Comparison of ENCODE assay signal across 2 cellular contexts in the genomic region with DNA sequence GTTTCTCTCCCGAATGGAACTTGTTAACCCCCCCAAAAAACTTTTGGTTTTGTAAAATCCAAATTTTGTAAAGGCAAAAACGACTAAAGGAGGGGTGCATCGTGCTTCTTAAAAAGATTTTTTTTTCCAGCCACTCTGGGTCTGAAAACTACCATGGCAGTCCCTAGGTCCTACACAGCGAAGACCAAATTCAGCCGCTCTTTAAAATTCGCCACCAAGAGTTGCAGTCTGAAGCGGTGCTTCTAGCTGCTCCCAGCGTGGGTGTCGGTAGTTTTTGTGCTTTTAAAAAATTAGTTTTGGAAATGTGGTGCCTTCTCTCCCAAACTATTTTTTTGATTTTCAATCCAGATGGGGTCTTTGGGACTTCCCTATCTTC.
TF ChIP-seq lines count a peak whose summit lies in the region.

No MANE protein-coding gene starts in this region.

TF ChIP-seq in H1, 55 proteins besides CTCF, POLR2A, EP300 and RAD21:
- no peak for TF ChIP-seq JUND (IDR thresholded peaks at IDR 0.05; ENCODE audit: low read length)
- no peak for TF ChIP-seq POU5F1 (IDR thresholded peaks at IDR 0.05; ENCODE audit: low read depth, low read length)
- TF ChIP-seq RBBP5 (IDR thresholded peaks at IDR 0.05; ENCODE audit: borderline replicate concordance, low read depth, low read length) = no peak
- TF ChIP-seq TCF12 (IDR thresholded peaks at IDR 0.05; ENCODE audit: low read depth, low read length) = no peak
- TF ChIP-seq CHD1 (IDR thresholded peaks at IDR 0.05; ENCODE audit: low read depth, low read length) = no peak
- TF ChIP-seq RNF2 (IDR thresholded peaks at IDR 0.05; ENCODE audit: borderline replicate concordance, low read depth, low read length, missing control alignments, poor library complexity, severe bottlenecking) = no peak
- no peak for TF ChIP-seq SRF (IDR thresholded peaks at IDR 0.05; ENCODE audit: low read depth, low read length)
- TF ChIP-seq TEAD4 (IDR thresholded peaks at IDR 0.05; ENCODE audit: low read depth, low read length) = no peak
- TF ChIP-seq E2F6 (IDR thresholded peaks at IDR 0.05) = no peak
- TF ChIP-seq KDM1A (IDR thresholded peaks at IDR 0.05; ENCODE audit: borderline replicate concordance, low read length) = no peak
- TF ChIP-seq SP1 (IDR thresholded peaks at IDR 0.05; ENCODE audit: low read depth, low read length) = no peak
- no peak for TF ChIP-seq HDAC6 (IDR thresholded peaks at IDR 0.05; ENCODE audit: low read depth, low read length)
- TF ChIP-seq CTBP2 (IDR thresholded peaks at IDR 0.05; ENCODE audit: borderline replicate concordance, insufficient read depth, insufficient read length, low read length) = no peak
- TF ChIP-seq MAFK (IDR thresholded peaks at IDR 0.05; ENCODE audit: low read depth, low read length) = no peak
- TF ChIP-seq MAX (IDR thresholded peaks at IDR 0.05) = no peak
- no peak for TF ChIP-seq JUN (IDR thresholded peaks at IDR 0.05; ENCODE audit: low read depth, low read length)
- TF ChIP-seq RXRA (IDR thresholded peaks at IDR 0.05; ENCODE audit: insufficient read depth, low read depth, low read length) = no peak
- no peak for TF ChIP-seq NANOG (IDR thresholded peaks at IDR 0.05; ENCODE audit: insufficient read depth, low read depth, low read length, poor library complexity, severe bottlenecking)

TF ChIP-seq in HepG2, 621 proteins besides CTCF, POLR2A, EP300 and RAD21:
- no peak for TF ChIP-seq TP53 (CRISPR knock-in tag; conservative IDR thresholded peaks at IDR 0.05)
- TF ChIP-seq, protein P1, sequence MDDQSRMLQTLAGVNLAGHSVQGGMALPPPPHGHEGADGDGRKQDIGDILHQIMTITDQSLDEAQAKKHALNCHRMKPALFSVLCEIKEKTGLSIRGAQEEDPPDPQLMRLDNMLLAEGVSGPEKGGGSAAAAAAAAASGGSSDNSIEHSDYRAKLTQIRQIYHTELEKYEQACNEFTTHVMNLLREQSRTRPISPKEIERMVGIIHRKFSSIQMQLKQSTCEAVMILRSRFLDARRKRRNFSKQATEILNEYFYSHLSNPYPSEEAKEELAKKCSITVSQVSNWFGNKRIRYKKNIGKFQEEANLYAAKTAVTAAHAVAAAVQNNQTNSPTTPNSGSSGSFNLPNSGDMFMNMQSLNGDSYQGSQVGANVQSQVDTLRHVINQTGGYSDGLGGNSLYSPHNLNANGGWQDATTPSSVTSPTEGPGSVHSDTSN (CRISPR knock-in tag; IDR thresholded peaks at IDR 0.05; ENCODE audit: borderline replicate concordance) = no peak
- TF ChIP-seq, protein P2, sequence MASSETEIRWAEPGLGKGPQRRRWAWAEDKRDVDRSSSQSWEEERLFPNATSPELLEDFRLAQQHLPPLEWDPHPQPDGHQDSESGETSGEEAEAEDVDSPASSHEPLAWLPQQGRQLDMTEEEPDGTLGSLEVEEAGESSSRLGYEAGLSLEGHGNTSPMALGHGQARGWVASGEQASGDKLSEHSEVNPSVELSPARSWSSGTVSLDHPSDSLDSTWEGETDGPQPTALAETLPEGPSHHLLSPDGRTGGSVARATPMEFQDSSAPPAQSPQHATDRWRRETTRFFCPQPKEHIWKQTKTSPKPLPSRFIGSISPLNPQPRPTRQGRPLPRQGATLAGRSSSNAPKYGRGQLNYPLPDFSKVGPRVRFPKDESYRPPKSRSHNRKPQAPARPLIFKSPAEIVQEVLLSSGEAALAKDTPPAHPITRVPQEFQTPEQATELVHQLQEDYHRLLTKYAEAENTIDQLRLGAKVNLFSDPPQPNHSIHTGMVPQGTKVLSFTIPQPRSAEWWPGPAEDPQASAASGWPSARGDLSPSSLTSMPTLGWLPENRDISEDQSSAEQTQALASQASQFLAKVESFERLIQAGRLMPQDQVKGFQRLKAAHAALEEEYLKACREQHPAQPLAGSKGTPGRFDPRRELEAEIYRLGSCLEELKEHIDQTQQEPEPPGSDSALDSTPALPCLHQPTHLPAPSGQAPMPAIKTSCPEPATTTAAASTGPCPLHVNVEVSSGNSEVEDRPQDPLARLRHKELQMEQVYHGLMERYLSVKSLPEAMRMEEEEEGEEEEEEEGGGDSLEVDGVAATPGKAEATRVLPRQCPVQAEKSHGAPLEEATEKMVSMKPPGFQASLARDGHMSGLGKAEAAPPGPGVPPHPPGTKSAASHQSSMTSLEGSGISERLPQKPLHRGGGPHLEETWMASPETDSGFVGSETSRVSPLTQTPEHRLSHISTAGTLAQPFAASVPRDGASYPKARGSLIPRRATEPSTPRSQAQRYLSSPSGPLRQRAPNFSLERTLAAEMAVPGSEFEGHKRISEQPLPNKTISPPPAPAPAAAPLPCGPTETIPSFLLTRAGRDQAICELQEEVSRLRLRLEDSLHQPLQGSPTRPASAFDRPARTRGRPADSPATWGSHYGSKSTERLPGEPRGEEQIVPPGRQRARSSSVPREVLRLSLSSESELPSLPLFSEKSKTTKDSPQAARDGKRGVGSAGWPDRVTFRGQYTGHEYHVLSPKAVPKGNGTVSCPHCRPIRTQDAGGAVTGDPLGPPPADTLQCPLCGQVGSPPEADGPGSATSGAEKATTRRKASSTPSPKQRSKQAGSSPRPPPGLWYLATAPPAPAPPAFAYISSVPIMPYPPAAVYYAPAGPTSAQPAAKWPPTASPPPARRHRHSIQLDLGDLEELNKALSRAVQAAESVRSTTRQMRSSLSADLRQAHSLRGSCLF (CRISPR knock-in tag; IDR thresholded peaks at IDR 0.05; ENCODE audit: borderline replicate concordance) = no peak
- TF ChIP-seq, protein P3, sequence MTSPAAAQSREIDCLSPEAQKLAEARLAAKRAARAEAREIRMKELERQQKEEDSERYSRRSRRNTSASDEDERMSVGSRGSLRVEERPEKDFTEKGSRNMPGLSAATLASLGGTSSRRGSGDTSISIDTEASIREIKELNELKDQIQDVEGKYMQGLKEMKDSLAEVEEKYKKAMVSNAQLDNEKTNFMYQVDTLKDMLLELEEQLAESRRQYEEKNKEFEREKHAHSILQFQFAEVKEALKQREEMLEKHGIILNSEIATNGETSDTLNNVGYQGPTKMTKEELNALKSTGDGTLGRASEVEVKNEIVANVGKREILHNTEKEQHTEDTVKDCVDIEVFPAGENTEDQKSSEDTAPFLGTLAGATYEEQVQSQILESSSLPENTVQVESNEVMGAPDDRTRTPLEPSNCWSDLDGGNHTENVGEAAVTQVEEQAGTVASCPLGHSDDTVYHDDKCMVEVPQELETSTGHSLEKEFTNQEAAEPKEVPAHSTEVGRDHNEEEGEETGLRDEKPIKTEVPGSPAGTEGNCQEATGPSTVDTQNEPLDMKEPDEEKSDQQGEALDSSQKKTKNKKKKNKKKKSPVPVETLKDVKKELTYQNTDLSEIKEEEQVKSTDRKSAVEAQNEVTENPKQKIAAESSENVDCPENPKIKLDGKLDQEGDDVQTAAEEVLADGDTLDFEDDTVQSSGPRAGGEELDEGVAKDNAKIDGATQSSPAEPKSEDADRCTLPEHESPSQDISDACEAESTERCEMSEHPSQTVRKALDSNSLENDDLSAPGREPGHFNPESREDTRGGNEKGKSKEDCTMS (CRISPR knock-in tag; conservative IDR thresholded peaks at IDR 0.05) = no peak
- TF ChIP-seq HCFC1 (IDR thresholded peaks at IDR 0.05; ENCODE audit: low read depth, low read length) = no peak
- TF ChIP-seq, protein P4, sequence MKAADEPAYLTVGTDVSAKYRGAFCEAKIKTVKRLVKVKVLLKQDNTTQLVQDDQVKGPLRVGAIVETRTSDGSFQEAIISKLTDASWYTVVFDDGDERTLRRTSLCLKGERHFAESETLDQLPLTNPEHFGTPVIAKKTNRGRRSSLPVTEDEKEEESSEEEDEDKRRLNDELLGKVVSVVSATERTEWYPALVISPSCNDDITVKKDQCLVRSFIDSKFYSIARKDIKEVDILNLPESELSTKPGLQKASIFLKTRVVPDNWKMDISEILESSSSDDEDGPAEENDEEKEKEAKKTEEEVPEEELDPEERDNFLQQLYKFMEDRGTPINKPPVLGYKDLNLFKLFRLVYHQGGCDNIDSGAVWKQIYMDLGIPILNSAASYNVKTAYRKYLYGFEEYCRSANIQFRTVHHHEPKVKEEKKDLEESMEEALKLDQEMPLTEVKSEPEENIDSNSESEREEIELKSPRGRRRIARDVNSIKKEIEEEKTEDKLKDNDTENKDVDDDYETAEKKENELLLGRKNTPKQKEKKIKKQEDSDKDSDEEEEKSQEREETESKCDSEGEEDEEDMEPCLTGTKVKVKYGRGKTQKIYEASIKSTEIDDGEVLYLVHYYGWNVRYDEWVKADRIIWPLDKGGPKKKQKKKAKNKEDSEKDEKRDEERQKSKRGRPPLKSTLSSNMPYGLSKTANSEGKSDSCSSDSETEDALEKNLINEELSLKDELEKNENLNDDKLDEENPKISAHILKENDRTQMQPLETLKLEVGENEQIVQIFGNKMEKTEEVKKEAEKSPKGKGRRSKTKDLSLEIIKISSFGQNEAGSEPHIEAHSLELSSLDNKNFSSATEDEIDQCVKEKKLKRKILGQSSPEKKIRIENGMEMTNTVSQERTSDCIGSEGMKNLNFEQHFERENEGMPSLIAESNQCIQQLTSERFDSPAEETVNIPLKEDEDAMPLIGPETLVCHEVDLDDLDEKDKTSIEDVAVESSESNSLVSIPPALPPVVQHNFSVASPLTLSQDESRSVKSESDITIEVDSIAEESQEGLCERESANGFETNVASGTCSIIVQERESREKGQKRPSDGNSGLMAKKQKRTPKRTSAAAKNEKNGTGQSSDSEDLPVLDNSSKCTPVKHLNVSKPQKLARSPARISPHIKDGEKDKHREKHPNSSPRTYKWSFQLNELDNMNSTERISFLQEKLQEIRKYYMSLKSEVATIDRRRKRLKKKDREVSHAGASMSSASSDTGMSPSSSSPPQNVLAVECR (CRISPR knock-in tag; IDR thresholded peaks at IDR 0.05; ENCODE audit: borderline replicate concordance) = no peak
